In the genomic region with DNA sequence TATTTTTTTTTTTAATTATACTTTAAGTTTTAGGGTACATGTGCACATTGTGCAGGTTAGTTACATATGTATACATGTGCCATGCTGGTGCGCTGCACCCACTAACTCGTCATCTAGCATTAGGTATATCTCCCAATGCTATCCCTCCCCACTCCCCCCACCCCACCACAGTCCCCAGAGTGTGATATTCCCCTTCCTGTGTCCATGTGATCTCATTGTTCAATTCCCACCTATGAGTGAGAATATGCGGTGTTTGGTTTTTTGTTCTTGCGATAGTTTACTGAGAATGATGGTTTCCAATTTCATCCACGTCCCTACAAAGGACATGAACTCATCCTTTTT, we compare ENCODE assay signal across 1 cellular context. TPM values are rescaled to one million over a fixed set of nuclear protein-coding genes. Genes with fewer than 3 reads are reported as not detected.
"Had no signal": no experiment of that assay in that cellular context is flagged by ENCODE, and none has a peak within 500 bp of the region (broad histone marks: within the 10 kb centered on the region; RNA-seq: fewer than 3 reads in every experiment).

No MANE protein-coding gene starts in this region.

RNA-seq across cellular contexts. Expression of a gene that starts 0.4 kb away (rescaled TPM):
- polyA plus RNA-seq: IgD-negative memory B cell had no signal
